1 cellular context compared by ENCODE assay signal in genomic region chr20:51631011-51631950, GRCh38.
A peak's percentile ranks its signal among the peaks of the same experiment; 100 is the strongest.
TF ChIP-seq lines count a peak whose summit lies in the region.

No MANE protein-coding gene starts in this region.

TF ChIP-seq in A549, 52 proteins besides CTCF, POLR2A, EP300 and RAD21 (continued from another document):
- no peak for TF ChIP-seq HEYL (CRISPR knock-in tag; IDR thresholded peaks at IDR 0.05)
- peak; percentile 50 for TF ChIP-seq MAFK (IDR thresholded peaks at IDR 0.05; ENCODE audit: partially characterized antibody)
- TF ChIP-seq SREBF2 (IDR thresholded peaks at IDR 0.05), result no peak
- TF ChIP-seq TFCP2L1 (CRISPR knock-in tag; IDR thresholded peaks at IDR 0.05), result no peak
- no peak for TF ChIP-seq NR3C1 (IDR thresholded peaks at IDR 0.05)
- TF ChIP-seq TP53 (CRISPR knock-in tag; IDR thresholded peaks at IDR 0.05), result no peak
- TF ChIP-seq JUNB (IDR thresholded peaks at IDR 0.05), result peak; percentile 80; the same call in 1 of the 2 replicates
- peak; percentile 53 to 88; a peak in 3 of 4 replicates for TF ChIP-seq CEBPB (IDR thresholded peaks at IDR 0.05)
- TF ChIP-seq HES2 (IDR thresholded peaks at IDR 0.05), result no peak
- TF ChIP-seq MYC (IDR thresholded peaks at IDR 0.05; ENCODE audit: borderline replicate concordance, low read length), result no peak
- TF ChIP-seq HMGXB4 (CRISPR knock-in tag; IDR thresholded peaks at IDR 0.05; ENCODE audit: borderline replicate concordance), result no peak
- TF ChIP-seq REST (IDR thresholded peaks at IDR 0.05), result no peak
- TF ChIP-seq BHLHE40 (IDR thresholded peaks at IDR 0.05; ENCODE audit: low read depth, low read length), result 0 out of 2 replicates have a peak, but pooled peaks have one; percentile 2
- TF ChIP-seq, protein P1, sequence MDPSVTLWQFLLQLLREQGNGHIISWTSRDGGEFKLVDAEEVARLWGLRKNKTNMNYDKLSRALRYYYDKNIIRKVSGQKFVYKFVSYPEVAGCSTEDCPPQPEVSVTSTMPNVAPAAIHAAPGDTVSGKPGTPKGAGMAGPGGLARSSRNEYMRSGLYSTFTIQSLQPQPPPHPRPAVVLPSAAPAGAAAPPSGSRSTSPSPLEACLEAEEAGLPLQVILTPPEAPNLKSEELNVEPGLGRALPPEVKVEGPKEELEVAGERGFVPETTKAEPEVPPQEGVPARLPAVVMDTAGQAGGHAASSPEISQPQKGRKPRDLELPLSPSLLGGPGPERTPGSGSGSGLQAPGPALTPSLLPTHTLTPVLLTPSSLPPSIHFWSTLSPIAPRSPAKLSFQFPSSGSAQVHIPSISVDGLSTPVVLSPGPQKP (IDR thresholded peaks at IDR 0.05; ENCODE audit: low read depth, low read length), result no peak
- TF ChIP-seq NPAS2 (CRISPR knock-in tag; IDR thresholded peaks at IDR 0.05; ENCODE audit: borderline replicate concordance), result no peak
- no peak for TF ChIP-seq ESRRA (IDR thresholded peaks at IDR 0.05; ENCODE audit: borderline replicate concordance, low read length)
- TF ChIP-seq SMC3 (IDR thresholded peaks at IDR 0.05), result no peak
- TF ChIP-seq MAZ (IDR thresholded peaks at IDR 0.05; ENCODE audit: borderline replicate concordance, low read depth, low read length), result no peak
- no peak for TF ChIP-seq CHD4 (IDR thresholded peaks at IDR 0.05; ENCODE audit: borderline replicate concordance)
- no peak for TF ChIP-seq HDAC2 (IDR thresholded peaks at IDR 0.05)
- TF ChIP-seq JUN (IDR thresholded peaks at IDR 0.05), result peak; percentile 75 to 77; a peak in 3 of 5 replicates
- peak; percentile 35; the same call in 1 of the 2 replicates for TF ChIP-seq E2F6 (IDR thresholded peaks at IDR 0.05; ENCODE audit: borderline replicate concordance, low read depth)
TF ChIP-seq in A549: peak in this region for 16.
